In genomic region chr22:40748388-40748970, GRCh38 we compare ENCODE assay signal across 27 cellular contexts.
DNase-seq lines count a peak whose midpoint lies in the region; ATAC-seq, FAIRE-seq and TF ChIP-seq lines count a peak whose summit lies in the region.
"Had no signal": no experiment of that assay in that cellular context is flagged by ENCODE, and none has a peak within 500 bp of the region (broad histone marks: within the 10 kb centered on the region; RNA-seq: fewer than 3 reads in every experiment).

No MANE protein-coding gene starts in this region.

- H3K9me3 ChIP-seq in HEK293 (ENCODE audit: control insufficient read depth, insufficient read depth, low read depth, low read length) (0 out of 2 replicates have a peak, but pooled peaks cover 2% of the 10 kb centered on the region), endodermal cell (ENCODE audit: control insufficient read depth, low read length) (peaks cover 15% of the 10 kb centered on the region), testis (no peaks in the 10 kb centered on the region)
- H3K9me3 ChIP-seq: A549, SJSA1 had no signal

- H3K4me3 ChIP-seq in HEK293 (ENCODE audit: low read depth, low read length), result no peak overlapping the region
- H3K4me3 ChIP-seq in endodermal cell (ENCODE audit: low read length), result no peak overlapping the region
- no peak overlapping the region for H3K4me3 ChIP-seq in testis
- H3K4me3 ChIP-seq: A549; BLaER1 treated with 17β-estradiol and CSF1 and Interleukin-3, amounts not matched to agents 10 nM and 100 nM; GM12878; SJSA1 had no signal

- DNase-seq in endodermal cell (peak; percentile 56), mesenteric fat pad (ENCODE audit: low spot score) (peak; percentile 49), testis (no peak), GM12892 (ENCODE audit: insufficient read length) (no peak), glomerular visceral epithelial cell (ENCODE audit: extremely low spot score) (no peak)
- DNase-seq in effector CD4-positive, alpha-beta T cell, result no peak
- DNase-seq: AML-193; CD4-positive, alpha-beta T cell; DMS53; Kasumi-1; NCI-H1105; NCI-H146; NCI-H1930; NCI-H446; NCI-H526; NCI-H82; NK-92 treated with Interleukin-12 subunit alpha and Interleukin-12 subunit beta, amount 100 ng/mL, for 24 hours; Right ventricle myocardium superior; RPMI8226 had no signal

- peaks cover 2% of the 10 kb centered on the region for H3K27me3 Mint-ChIP-seq in endodermal cell (ENCODE audit: insufficient read depth)
- H3K27me3 Mint-ChIP-seq: CD4-positive, alpha-beta T cell had no signal

- H3K27ac ChIP-seq in HEK293 (ENCODE audit: extremely low read depth, low read depth, low read length), result no peak overlapping the region
- H3K27ac ChIP-seq in endodermal cell (ENCODE audit: low read depth, low read length), result no peak overlapping the region
- peak overlapping the region; percentile 72 to 83 for H3K27ac ChIP-seq in testis
- H3K27ac ChIP-seq: A549; BLaER1 treated with 17β-estradiol and CSF1 and Interleukin-3, amounts not matched to agents 10 nM and 100 nM; SJSA1 had no signal

- H3K4me1 ChIP-seq in HEK293 (ENCODE audit: control insufficient read depth, insufficient read depth, low read length) (peaks cover 2% of the 10 kb centered on the region; the same call in 1 of the 2 replicates), endodermal cell (ENCODE audit: control insufficient read depth, insufficient read depth, low read length) (no peaks in the 10 kb centered on the region), testis (peaks cover 26% of the 10 kb centered on the region)
- H3K4me1 ChIP-seq: BLaER1 treated with 17β-estradiol and CSF1 and Interleukin-3, amounts not matched to agents 10 nM and 100 nM had no signal

- FAIRE-seq in GM12892 (lab: Jason Lieb, UNC), result no peak
- FAIRE-seq: A549, G401.6, GM12878, H54 had no signal

- peaks cover 2% of the 10 kb centered on the region for H3K36me3 Mint-ChIP-seq in endodermal cell (ENCODE audit: low read depth)

- H3K9ac ChIP-seq in endodermal cell (ENCODE audit: extremely low read depth, low read length, poor library complexity, severe bottlenecking), result no peak overlapping the region
- H3K9ac ChIP-seq: BLaER1 treated with 17β-estradiol and CSF1 and Interleukin-3, amounts not matched to agents 10 nM and 100 nM had no signal

- no peaks in the 10 kb centered on the region; a peak in 1 of 3 replicates for H3K36me3 ChIP-seq in HEK293 (ENCODE audit: control insufficient read depth in 2 of 2, insufficient read depth in 1 of 2, low read length in 2 of 2)
- no peaks in the 10 kb centered on the region for H3K36me3 ChIP-seq in endodermal cell (ENCODE audit: control insufficient read depth, insufficient read depth, low read length)
- no peaks in the 10 kb centered on the region for H3K36me3 ChIP-seq in testis (ENCODE audit: low read depth, missing control alignments)
- H3K36me3 ChIP-seq: SJSA1 had no signal

- peaks cover 16% of the 10 kb centered on the region for H3K4me1 Mint-ChIP-seq in endodermal cell

- H3K27me3 ChIP-seq in endodermal cell (ENCODE audit: control insufficient read depth, insufficient read depth, low read length, poor library complexity, severe bottlenecking) (no peaks in the 10 kb centered on the region), testis (no peaks in the 10 kb centered on the region)
- H3K27me3 ChIP-seq: SJSA1 had no signal

- POLR2A ChIA-PET in HEK293 (lab: Yijun Ruan, JAX), result interaction anchor here (0.6 kb wide), 1 partner anchor 11 kb away, joined by 3 read pairs; no protein-coding TSS in a partner anchor

- H3K4me3 Mint-ChIP-seq in endodermal cell, result no peak overlapping the region
- H3K4me3 Mint-ChIP-seq: CD4-positive, alpha-beta T cell had no signal

- TF ChIP-seq POLR2A in testis (IDR thresholded peaks at IDR 0.05) (no peak), GM12892 (IDR thresholded peaks at IDR 0.05; ENCODE audit: low read depth, low read length) (no peak)

- no peak overlapping the region for H3K27ac Mint-ChIP-seq in endodermal cell
- H3K27ac Mint-ChIP-seq: CD4-positive, alpha-beta T cell had no signal

- intact Hi-C loops in testis (cut with DNase I; ENCODE audit: low total_unique reads), result no loop called here

- CTCF ChIA-PET in HEK293 (lab: Yijun Ruan, JAX), result interaction anchor here (0.6 to 3.9 kb wide), 3 partner anchors 12 to 284 kb away, joined by 3 to 16 read pairs (median 5); no protein-coding TSS in a partner anchor

- TF ChIP-seq CTCF in HEK293 (tag by site-specific recombination; IDR thresholded peaks at IDR 0.05), result no peak
- TF ChIP-seq CTCF in endodermal cell (conservative IDR thresholded peaks at IDR 0.05), result no peak
- no peak for TF ChIP-seq CTCF in testis (IDR thresholded peaks at IDR 0.05)

- no peak for ATAC-seq in HG03565 (IDR thresholded peaks at IDR 0.05; ENCODE audit: unreplicated experiment)
- ATAC-seq: A549, GM12878 had no signal

- WGBS in endodermal cell (ENCODE audit: insufficient coverage in 1 of 2, insufficient read length in 1 of 2), 2 experiments, result 93 to 97% methylated on average over 11 of the region's 11 CpGs
- 87 to 92% methylated on average over 11 of the region's 11 CpGs for WGBS in testis, 2 donors

- H3K9me3 Mint-ChIP-seq in endodermal cell, result peaks cover 22% of the 10 kb centered on the region

TF ChIP-seq in HEK293, 187 proteins besides CTCF, POLR2A, EP300 and RAD21:
- TF ChIP-seq ZBTB49 (tag by site-specific recombination; IDR thresholded peaks at IDR 0.05; ENCODE audit: low read depth) (no peak), TRIM28 (IDR thresholded peaks at IDR 0.05; ENCODE audit: borderline replicate concordance, low read length) (peak; percentile 95; the same call in 1 of the 2 replicates), KLF17 (tag by site-specific recombination; IDR thresholded peaks at IDR 0.05) (no peak), SETDB1 (IDR thresholded peaks at IDR 0.05; ENCODE audit: insufficient read length, low read length) (peak; percentile 95)

Comparison
In these comparisons a context has a peak if more than half of its experiments do, and no peak if none do; other contexts are left out.
1. H3K27ac ChIP-seq: peak in testis (2 of 2); none in HEK293 (single experiment) and endodermal cell (single experiment).
2. DNase-seq: peak in endodermal cell (single experiment) and mesenteric fat pad (single experiment); none in testis (single experiment), GM12892 (single experiment), effector CD4-positive, alpha-beta T cell (single experiment) and glomerular visceral epithelial cell (single experiment).